In genomic region chr3:16907245-16907644, GRCh38 we compare ENCODE assay signal across 9 cellular contexts. TPM values are rescaled to one million over a fixed set of nuclear protein-coding genes. Genes with fewer than 3 reads are reported as not detected.
DNase-seq lines count a peak whose midpoint lies in the region; ATAC-seq and TF ChIP-seq lines count a peak whose summit lies in the region.
"Had no signal": no experiment of that assay in that cellular context is flagged by ENCODE, and none has a peak within 500 bp of the region (broad histone marks: within the 10 kb centered on the region; RNA-seq: fewer than 3 reads in every experiment).

No MANE protein-coding gene starts in this region.

- peaks cover 3% of the 10 kb centered on the region for H3K36me3 Mint-ChIP-seq in activated naive CD4-positive, alpha-beta T cell treated with anti-CD3 and anti-CD28 coated beads for 36 hours (ENCODE audit: low read depth)
- H3K36me3 Mint-ChIP-seq in mesothelial cell of epicardium: no peaks in the 10 kb centered on the region
- peaks cover 27% of the 10 kb centered on the region for H3K36me3 Mint-ChIP-seq in activated T-helper 2 cell treated with anti-CD3 and anti-CD28 coated beads, Interferon-gamma antibody, Interleukin-2, Interleukin-4, amounts not matched to agents 10 μg/mL and 5 μg/mL and 100 μg/mL, durations not matched to agents 14 hours and 24 hours and 36 hours (ENCODE audit: low read depth)

- H3K9me3 ChIP-seq in adrenal gland (replicated peaks in 1 of 3) (no peaks in the 10 kb centered on the region), testis (no peaks in the 10 kb centered on the region)

- intact Hi-C loops in activated naive CD4-positive, alpha-beta T cell treated with anti-CD3 and anti-CD28 coated beads for 36 hours (cut with micrococcal nuclease): loop anchor here (10.0 kb wide), 1 partner anchor 1968 kb away; no protein-coding TSS in a partner anchor
- intact Hi-C loops in adrenal gland (cut with DNase I) (no loop called here), testis (cut with DNase I; ENCODE audit: low total_unique reads) (no loop called here)
- intact Hi-C loops in activated T-helper 2 cell treated with anti-CD3 and anti-CD28 coated beads, Interferon-gamma antibody, Interleukin-2, Interleukin-4, amounts not matched to agents 10 μg/mL and 5 μg/mL and 100 μg/mL, durations not matched to agents 14 hours and 24 hours and 36 hours (cut with micrococcal nuclease): loop anchor here (2.0 kb wide), 1 partner anchor 18 kb away; no protein-coding TSS in a partner anchor

- TF ChIP-seq CTCF in adrenal gland (IDR thresholded peaks at IDR 0.05) (no peak), testis (IDR thresholded peaks at IDR 0.05) (no peak), mesothelial cell of epicardium (IDR thresholded peaks at IDR 0.05; ENCODE audit: unreplicated experiment) (no peak)

- no peaks in the 10 kb centered on the region for H3K27me3 Mint-ChIP-seq in activated naive CD4-positive, alpha-beta T cell treated with anti-CD3 and anti-CD28 coated beads for 36 hours (ENCODE audit: low read depth)
- peaks cover 10% of the 10 kb centered on the region for H3K27me3 Mint-ChIP-seq in mesothelial cell of epicardium (ENCODE audit: low read depth)
- H3K27me3 Mint-ChIP-seq in activated T-helper 2 cell treated with anti-CD3 and anti-CD28 coated beads, Interferon-gamma antibody, Interleukin-2, Interleukin-4, amounts not matched to agents 10 μg/mL and 5 μg/mL and 100 μg/mL, durations not matched to agents 14 hours and 24 hours and 36 hours (ENCODE audit: low read depth): no peaks in the 10 kb centered on the region

- peaks cover 7 to 50% of the 10 kb centered on the region in 2 donors for H3K4me1 ChIP-seq in adrenal gland (replicated peaks in 1 of 2)
- peaks cover 11% of the 10 kb centered on the region for H3K4me1 ChIP-seq in testis
- H3K4me1 ChIP-seq: foreskin keratinocyte had no signal

- TF ChIP-seq POLR2A in adrenal gland (IDR thresholded peaks at IDR 0.05) (no peak), testis (IDR thresholded peaks at IDR 0.05) (no peak)

- H3K4me3 ChIP-seq in adrenal gland (no peak overlapping the region), testis (no peak overlapping the region)

- H3K36me3 ChIP-seq in adrenal gland (replicated peaks in 1 of 2) (no peaks in the 10 kb centered on the region), testis (ENCODE audit: low read depth, missing control alignments) (no peaks in the 10 kb centered on the region)

- H3K27me3 ChIP-seq in adrenal gland (no peaks in the 10 kb centered on the region), testis (no peaks in the 10 kb centered on the region)
- H3K27me3 ChIP-seq: foreskin keratinocyte had no signal

- CTCF ChIA-PET in activated naive CD4-positive, alpha-beta T cell treated with anti-CD3 and anti-CD28 coated beads for 36 hours (lab: Charles Lee): no interaction called here

- peak overlapping the region; percentile 44 for H3K27ac Mint-ChIP-seq in activated naive CD4-positive, alpha-beta T cell treated with anti-CD3 and anti-CD28 coated beads for 36 hours
- no peak overlapping the region for H3K27ac Mint-ChIP-seq in mesothelial cell of epicardium
- no peak overlapping the region for H3K27ac Mint-ChIP-seq in activated T-helper 2 cell treated with anti-CD3 and anti-CD28 coated beads, Interferon-gamma antibody, Interleukin-2, Interleukin-4, amounts not matched to agents 10 μg/mL and 5 μg/mL and 100 μg/mL, durations not matched to agents 14 hours and 24 hours and 36 hours

- no peak for DNase-seq in activated naive CD4-positive, alpha-beta T cell treated with anti-CD3 and anti-CD28 coated beads for 36 hours
- no peak for DNase-seq in activated naive CD4-positive, alpha-beta T cell treated with anti-CD3 and anti-CD28 coated beads, Interleukin-2, amount 50 U/mL, for 16 hours
- DNase-seq in adrenal gland (no peak), testis (no peak), mesothelial cell of epicardium (ENCODE audit: low spot score in 2 of 2, unreplicated experiment in 2 of 2) (no peak), NCI-H2029 (lab: John Stamatoyannopoulos, UW) (no peak)
- no peak for DNase-seq in activated T-helper 2 cell treated with anti-CD3 and anti-CD28 coated beads, Interferon-gamma antibody, Interleukin-2, Interleukin-4, amounts not matched to agents 10 μg/mL and 5 μg/mL and 100 μg/mL, durations not matched to agents 14 hours and 24 hours and 36 hours (ENCODE audit: low spot score)
- DNase-seq: foreskin keratinocyte had no signal

- peak overlapping the region in 3 of 5 donors; percentile 19 to 42 (median 27) for H3K27ac ChIP-seq in adrenal gland
- peak overlapping the region; percentile 56 to 81 for H3K27ac ChIP-seq in testis
- H3K27ac ChIP-seq: foreskin keratinocyte had no signal

- peak; percentile 65 for ATAC-seq in HG02973 (IDR thresholded peaks at IDR 0.05; ENCODE audit: unreplicated experiment)
- ATAC-seq: foreskin keratinocyte had no signal

- H3K4me1 Mint-ChIP-seq in activated naive CD4-positive, alpha-beta T cell treated with anti-CD3 and anti-CD28 coated beads for 36 hours (ENCODE audit: low read depth): peaks cover 78% of the 10 kb centered on the region
- no peaks in the 10 kb centered on the region for H3K4me1 Mint-ChIP-seq in mesothelial cell of epicardium
- peaks cover 56% of the 10 kb centered on the region for H3K4me1 Mint-ChIP-seq in activated T-helper 2 cell treated with anti-CD3 and anti-CD28 coated beads, Interferon-gamma antibody, Interleukin-2, Interleukin-4, amounts not matched to agents 10 μg/mL and 5 μg/mL and 100 μg/mL, durations not matched to agents 14 hours and 24 hours and 36 hours (ENCODE audit: low read depth)

- peaks cover 3% of the 10 kb centered on the region for H3K9me3 Mint-ChIP-seq in activated naive CD4-positive, alpha-beta T cell treated with anti-CD3 and anti-CD28 coated beads for 36 hours
- no peaks in the 10 kb centered on the region for H3K9me3 Mint-ChIP-seq in mesothelial cell of epicardium
- no peaks in the 10 kb centered on the region for H3K9me3 Mint-ChIP-seq in activated T-helper 2 cell treated with anti-CD3 and anti-CD28 coated beads, Interferon-gamma antibody, Interleukin-2, Interleukin-4, amounts not matched to agents 10 μg/mL and 5 μg/mL and 100 μg/mL, durations not matched to agents 14 hours and 24 hours and 36 hours

- no peak overlapping the region for H3K4me3 Mint-ChIP-seq in activated naive CD4-positive, alpha-beta T cell treated with anti-CD3 and anti-CD28 coated beads for 36 hours
- H3K4me3 Mint-ChIP-seq in mesothelial cell of epicardium: no peak overlapping the region
- no peak overlapping the region for H3K4me3 Mint-ChIP-seq in activated T-helper 2 cell treated with anti-CD3 and anti-CD28 coated beads, Interferon-gamma antibody, Interleukin-2, Interleukin-4, amounts not matched to agents 10 μg/mL and 5 μg/mL and 100 μg/mL, durations not matched to agents 14 hours and 24 hours and 36 hours (ENCODE audit: low read depth)

RNA-seq across cellular contexts. Expression of gene PLCL2, which starts 22.5 kb away (rescaled TPM):
- total RNA-seq in activated naive CD4-positive, alpha-beta T cell treated with anti-CD3 and anti-CD28 coated beads for 36 hours: 10 to 100 TPM; 19.9 to 20.5 TPM
- total RNA-seq in adrenal gland (10 to 100 TPM; 10.9 to 39.6 (median 32.1) TPM), testis (10 to 100 TPM; 15.0 to 23.0 TPM), mesothelial cell of epicardium (3.6 to 3.7 TPM (median 3.6 TPM) in 3 replicates)
- polyA plus RNA-seq in adrenal gland (10 to 100 TPM in 1 of 3 donors, 1 to 10 TPM in 2; 4.5 to 25.9 (median 7.1) TPM), testis (ENCODE audit: insufficient read depth, low read depth, low replicate concordance) (10.7 TPM)
- total RNA-seq in activated T-helper 2 cell treated with anti-CD3 and anti-CD28 coated beads, Interferon-gamma antibody, Interleukin-2, Interleukin-4, amounts not matched to agents 10 μg/mL and 5 μg/mL and 100 μg/mL, durations not matched to agents 14 hours and 24 hours and 36 hours: 12.5 and 12.8 TPM in 2 replicates

Comparison
In these comparisons a context has a peak if more than half of its experiments do, and no peak if none do; other contexts are left out.
1. intact Hi-C loops: an anchor here in activated naive CD4-positive, alpha-beta T cell treated with anti-CD3 and anti-CD28 coated beads for 36 hours (10.0 kb wide) and activated T-helper 2 cell treated with anti-CD3 and anti-CD28 coated beads, Interferon-gamma antibody, Interleukin-2, Interleukin-4, amounts not matched to agents 10 μg/mL and 5 μg/mL and 100 μg/mL, durations not matched to agents 14 hours and 24 hours and 36 hours (2.0 kb wide); none called in adrenal gland and testis.